12 cellular contexts compared by ENCODE assay signal in genomic region chr12:52215587-52216031, GRCh38. TPM values are rescaled to one million over a fixed set of nuclear protein-coding genes. Genes with fewer than 3 reads are reported as not detected.
DNase-seq lines count a peak whose midpoint lies in the region; ATAC-seq and TF ChIP-seq lines count a peak whose summit lies in the region.
"Had no signal": no experiment of that assay in that cellular context is flagged by ENCODE, and none has a peak within 500 bp of the region (broad histone marks: within the 10 kb centered on the region; RNA-seq: fewer than 3 reads in every experiment).

No MANE protein-coding gene starts in this region.

- TF ChIP-seq CTCF in BE2C (IDR thresholded peaks at IDR 0.05; ENCODE audit: low read depth, low read length) (no peak), breast epithelium (IDR thresholded peaks at IDR 0.05) (no peak)

- TF ChIP-seq POLR2A in breast epithelium (IDR thresholded peaks at IDR 0.05) = no peak

- no peaks in the 10 kb centered on the region for H3K9me3 Mint-ChIP-seq in stimulated activated effector memory CD8-positive, alpha-beta T cell treated with anti-CD3 and anti-CD28 coated beads, Interleukin-12 subunit alpha, Interleukin-12 subunit beta, amount 100 ng/mL, for 72 hours

- no peaks in the 10 kb centered on the region for H3K9me3 ChIP-seq in BE2C
- no peaks in the 10 kb centered on the region for H3K9me3 ChIP-seq in breast epithelium
- H3K9me3 ChIP-seq in mesodermal cell (ENCODE audit: control insufficient read depth, low read length) = no peaks in the 10 kb centered on the region
- H3K9me3 ChIP-seq: BLaER1 had no signal

- H3K27ac Mint-ChIP-seq in stimulated activated effector memory CD8-positive, alpha-beta T cell treated with anti-CD3 and anti-CD28 coated beads, Interleukin-12 subunit alpha, Interleukin-12 subunit beta, amount 100 ng/mL, for 72 hours = no peak overlapping the region

- DNase-seq in BE2C = peak; percentile 80
- DNase-seq in LoVo (ENCODE audit: low spot score) = peak; percentile 70
- DNase-seq in breast epithelium (ENCODE audit: low spot score in 2 of 2) = peak; percentile 68 to 73
- DNase-seq in stimulated activated effector memory CD8-positive, alpha-beta T cell treated with anti-CD3 and anti-CD28 coated beads, Interleukin-12 subunit alpha, Interleukin-12 subunit beta, amount 100 ng/mL, for 72 hours (ENCODE audit: low spot score in 2 of 2) = no peak
- DNase-seq in NCI-H2171 treated with DMSO at 0.1 percent for 48 hours (lab: John Stamatoyannopoulos, UW) = no peak
- DNase-seq: activated CD4-positive, alpha-beta T cell treated with anti-CD3 and anti-CD28 coated beads, Interleukin-2, amount 50 U/mL, for 1 hour; amniotic stem cell had no signal

- H3K27ac ChIP-seq in breast epithelium = peak overlapping the region; percentile 73 to 84
- H3K27ac ChIP-seq in mesodermal cell (ENCODE audit: low read depth, low read length, severe bottlenecking) = peak overlapping the region; percentile 25
- H3K27ac ChIP-seq: BLaER1 had no signal

- WGBS in mesodermal cell (ENCODE audit: insufficient coverage in 2 of 2), 2 experiments = 75 to 79% methylated on average over 6 to 7 of the region's 7 CpGs

- H3K27me3 ChIP-seq in BE2C = no peaks in the 10 kb centered on the region
- H3K27me3 ChIP-seq in breast epithelium = no peaks in the 10 kb centered on the region
- H3K27me3 ChIP-seq: BLaER1 had no signal

- H3K4me1 ChIP-seq in BE2C (peaks cover 42% of the 10 kb centered on the region), breast epithelium (peaks cover 7 to 25% of the 10 kb centered on the region in 2 donors), mesodermal cell (ENCODE audit: control insufficient read depth, insufficient read depth, low read length, poor library complexity, severe bottlenecking) (peaks cover 9% of the 10 kb centered on the region)

- H3K4me3 ChIP-seq in BE2C (ENCODE audit: low read depth, low read length) (no peak overlapping the region), breast epithelium (no peak overlapping the region), mesodermal cell (ENCODE audit: extremely low read depth, insufficient read depth, low read length, poor library complexity, severe bottlenecking) (no peak overlapping the region)
- H3K4me3 ChIP-seq: BLaER1 had no signal

- no peaks in the 10 kb centered on the region for H3K36me3 Mint-ChIP-seq in stimulated activated effector memory CD8-positive, alpha-beta T cell treated with anti-CD3 and anti-CD28 coated beads, Interleukin-12 subunit alpha, Interleukin-12 subunit beta, amount 100 ng/mL, for 72 hours

- H3K36me3 ChIP-seq in BE2C = no peaks in the 10 kb centered on the region
- no peaks in the 10 kb centered on the region for H3K36me3 ChIP-seq in breast epithelium
- H3K36me3 ChIP-seq in mesodermal cell (ENCODE audit: control insufficient read depth, insufficient read depth, low read length) = no peaks in the 10 kb centered on the region
- H3K36me3 ChIP-seq: BLaER1 had no signal

- no peaks in the 10 kb centered on the region for H3K4me1 Mint-ChIP-seq in stimulated activated effector memory CD8-positive, alpha-beta T cell treated with anti-CD3 and anti-CD28 coated beads, Interleukin-12 subunit alpha, Interleukin-12 subunit beta, amount 100 ng/mL, for 72 hours

- ATAC-seq in stimulated activated effector memory CD8-positive, alpha-beta T cell treated with anti-CD3 and anti-CD28 coated beads, Interleukin-12 subunit alpha, Interleukin-12 subunit beta, amount 100 ng/mL, for 72 hours = no peak
- ATAC-seq in HG03039 (IDR thresholded peaks at IDR 0.05; ENCODE audit: unreplicated experiment) (no peak), HG02938 (IDR thresholded peaks at IDR 0.05; ENCODE audit: unreplicated experiment) (no peak)

- H3K4me3 Mint-ChIP-seq in stimulated activated effector memory CD8-positive, alpha-beta T cell treated with anti-CD3 and anti-CD28 coated beads, Interleukin-12 subunit alpha, Interleukin-12 subunit beta, amount 100 ng/mL, for 72 hours = no peak overlapping the region

- intact Hi-C loops in breast epithelium (cut with DNase I; ENCODE audit: low total_unique reads) = loop anchor here (10.0 kb wide), 1 partner anchor 71 kb away; no protein-coding TSS in a partner anchor

RNA-seq across cellular contexts. Expression of gene KRT7, which starts 17.4 kb away (rescaled TPM):
- 1.7 TPM for polyA plus RNA-seq in BE2C (2012; ENCODE audit: insufficient read depth, insufficient read length, low read depth)
- 1,000 to 10,000 TPM in 1 of 3 donors, 100 to 1,000 TPM in 1, 1 to 10 TPM in 1; 4.2 to 1,051 (median 358) TPM for total RNA-seq in breast epithelium
- polyA plus RNA-seq in mesodermal cell (2013, experiment 1 of 2) = 3.2 TPM
- 1.4 TPM for polyA plus RNA-seq in mesodermal cell (2013, experiment 2 of 2)
- total RNA-seq: frontal cortex had no signal

RNA-seq across cellular contexts. Expression of gene KRT80, which starts 23.8 kb away (rescaled TPM):
- 0.52 TPM for polyA plus RNA-seq in BE2C (2012; ENCODE audit: insufficient read depth, insufficient read length, low read depth)
- total RNA-seq in breast epithelium = 1 to 10 TPM in 2 of 3 donors, not detected in 1; 2.9 to 9.8 TPM
- 1.1 TPM for polyA plus RNA-seq in mesodermal cell (2013, experiment 1 of 2)
- 0.81 TPM for polyA plus RNA-seq in mesodermal cell (2013, experiment 2 of 2)
- total RNA-seq: frontal cortex had no signal

RNA-seq across cellular contexts. Expression of gene KRT86, which starts 58.8 kb away (rescaled TPM):
- polyA plus RNA-seq in BE2C (2012; ENCODE audit: insufficient read depth, insufficient read length, low read depth) = 0.57 TPM
- 1 to 10 TPM in 1 of 3 donors, under 1 TPM in 1, not detected in 1; 0.66 to 2.2 TPM for total RNA-seq in breast epithelium
- not detected for polyA plus RNA-seq in mesodermal cell (2013, experiment 1 of 2)
- polyA plus RNA-seq in mesodermal cell (2013, experiment 2 of 2) = not detected

Comparison
In these comparisons a context has a peak if more than half of its experiments do, and no peak if none do; other contexts are left out.
1. DNase-seq: peak in BE2C (single experiment), LoVo (single experiment) and breast epithelium (2 of 2); none in stimulated activated effector memory CD8-positive, alpha-beta T cell treated with anti-CD3 and anti-CD28 coated beads, Interleukin-12 subunit alpha, Interleukin-12 subunit beta, amount 100 ng/mL, for 72 hours (0 of 2) and NCI-H2171 treated with DMSO at 0.1 percent for 48 hours (single experiment).